In genomic region chr3:156575661-156576450, GRCh38 we compare ENCODE assay signal across 1 cellular context.
TF ChIP-seq lines count a peak whose summit lies in the region.

No MANE protein-coding gene starts in this region.

TF ChIP-seq in GM23338, 12 proteins besides CTCF, POLR2A, EP300 and RAD21 (continued from another document):
- TF ChIP-seq REST (IDR thresholded peaks at IDR 0.05; ENCODE audit: unreplicated experiment) (no peak), EZH2 (IDR thresholded peaks at IDR 0.05; ENCODE audit: low read depth, unreplicated experiment) (no peak), ETS1 (IDR thresholded peaks at IDR 0.05) (no peak), CREB1 (CRISPR knock-in tag; IDR thresholded peaks at IDR 0.05; ENCODE audit: low read depth) (no peak), ZNF331 (CRISPR knock-in tag; IDR thresholded peaks at IDR 0.05; ENCODE audit: low read depth) (no peak)
